Comparison of ENCODE assay signal across 7 cellular contexts in genomic region chr1:46198026-46198826, GRCh38. TPM values are rescaled to one million over a fixed set of nuclear protein-coding genes. Genes with fewer than 3 reads are reported as not detected.
A peak's percentile ranks its signal among the peaks of the same experiment; 100 is the strongest.
DNase-seq lines count a peak whose midpoint lies in the region; ATAC-seq and TF ChIP-seq lines count a peak whose summit lies in the region.

Gene POMGNT1 (minus strand): TSS chr1:46198434. CDS start chr1:46197821, 613 bp downstream.

- H3K4me1 ChIP-seq in breast epithelium = peaks cover 0 to 12% of the 10 kb centered on the region in 2 donors

- in situ Hi-C loops in GM13976 (cut with MboI; ENCODE audit: low sequenced_read_pairs, unreplicated experiment) = no loop called here

- H3K4me1 Mint-ChIP-seq in immature natural killer cell = peaks cover 26 to 28% of the 10 kb centered on the region in 2 donors

- H3K9me3 Mint-ChIP-seq in immature natural killer cell = no peaks in the 10 kb centered on the region

- TF ChIP-seq CTCF in GM13976 (IDR thresholded peaks at IDR 0.05; ENCODE audit: borderline replicate concordance, control extremely low read depth, extremely low read depth, insufficient read depth, missing control alignments) (no peak), VCaP (conservative IDR thresholded peaks at IDR 0.05) (peak; percentile 58), breast epithelium (IDR thresholded peaks at IDR 0.05) (no peak)

- peak within 1 kb of the TSS; percentile 74 to 91 (median 81) for H3K4me3 ChIP-seq in breast epithelium

- H3K27ac Mint-ChIP-seq in immature natural killer cell = peak within 1 kb of the TSS; percentile 37 to 90 (median 80)

- ATAC-seq in HG02571 (IDR thresholded peaks at IDR 0.05; ENCODE audit: unreplicated experiment) = peak; percentile 80

- H3K36me3 ChIP-seq in breast epithelium = no peaks in the 10 kb centered on the region

- H3K27ac ChIP-seq in VCaP (peak within 1 kb of the TSS; percentile 85), breast epithelium (peak within 1 kb of the TSS; percentile 76 to 78)

- H3K9me3 ChIP-seq in breast epithelium = no peaks in the 10 kb centered on the region

- peaks cover 0 to 13% (median 4%) of the 10 kb centered on the region in 3 donors for H3K36me3 Mint-ChIP-seq in immature natural killer cell

- H3K4me3 Mint-ChIP-seq in immature natural killer cell = peak within 1 kb of the TSS; percentile 81 to 84 (median 83)

- intact Hi-C loops in breast epithelium (cut with DNase I; ENCODE audit: low total_unique reads) = no loop called here

- TF ChIP-seq POLR2A in breast epithelium (IDR thresholded peaks at IDR 0.05) = no peak

- peaks cover 1 to 6% (median 4%) of the 10 kb centered on the region in 3 donors for H3K27me3 Mint-ChIP-seq in immature natural killer cell (ENCODE audit: low read depth in 3 of 3)

- DNase-seq in GM13976 (ENCODE audit: low spot score) = peak; percentile 97
- peak; percentile 53 for DNase-seq in NCI-H1105 (lab: John Stamatoyannopoulos, UW)
- DNase-seq in breast epithelium (ENCODE audit: low spot score in 2 of 2) = no peak
- peak; percentile 73 to 78 (median 76) for DNase-seq in immature natural killer cell
- DNase-seq in stimulated activated CD4-positive, alpha-beta T cell treated with anti-CD3 and anti-CD28 coated beads, Interleukin-12 subunit alpha, Interleukin-12 subunit beta, amount 100 ng/mL, for 24 hours (ENCODE audit: low read depth in 2 of 2) = peak; percentile 56 to 66

- no peaks in the 10 kb centered on the region for H3K27me3 ChIP-seq in breast epithelium

RNA-seq across cellular contexts. Expression of gene POMGNT1, which starts in this region (rescaled TPM):
- total RNA-seq in breast epithelium = 10 to 100 TPM; 37.6 to 47.4 (median 42.3) TPM
- polyA plus RNA-seq in immature natural killer cell = 10 to 100 TPM; 33.7 to 36.3 (median 35.7) TPM

Comparison
In these comparisons a context has a peak if more than half of its experiments do, and no peak if none do; other contexts are left out.
1. DNase-seq: peak in GM13976 (single experiment), NCI-H1105 (single experiment), immature natural killer cell (3 of 3) and stimulated activated CD4-positive, alpha-beta T cell treated with anti-CD3 and anti-CD28 coated beads, Interleukin-12 subunit alpha, Interleukin-12 subunit beta, amount 100 ng/mL, for 24 hours (2 of 2); none in breast epithelium (0 of 2).